ENCODE assay signal across 1 cellular context in genomic region chr3:17747184-17747889, GRCh38.
A peak's percentile ranks its signal among the peaks of the same experiment; 100 is the strongest.
TF ChIP-seq lines count a peak whose summit lies in the region.

No MANE protein-coding gene starts in this region.

TF ChIP-seq in K562, 482 proteins besides CTCF, POLR2A, EP300 and RAD21 (continued from another document and continues in another):
- TF ChIP-seq PBX2 (CRISPR knock-in tag; IDR thresholded peaks at IDR 0.05; ENCODE audit: low read depth) (no peak), PBX2 (tag; conservative IDR thresholded peaks at IDR 0.05; ENCODE audit: low read depth) (peak; percentile 87), ZNF224 (CRISPR knock-in tag; IDR thresholded peaks at IDR 0.05) (no peak), BHLHE40 (IDR thresholded peaks at IDR 0.05; ENCODE audit: low read length) (0 out of 2 replicates have a peak, but pooled peaks have one; percentile 17), ARID1B (IDR thresholded peaks at IDR 0.05) (peak; percentile 29; the same call in 1 of the 2 replicates), TEAD4 (IDR thresholded peaks at IDR 0.05; ENCODE audit: low read length) (0 out of 2 replicates have a peak, but pooled peaks have one; percentile 10), TEAD4 (CRISPR knock-in tag; IDR thresholded peaks at IDR 0.05; ENCODE audit: borderline replicate concordance) (no peak), CEBPB (tag; IDR thresholded peaks at IDR 0.05) (no peak), UBTF (IDR thresholded peaks at IDR 0.05; ENCODE audit: borderline replicate concordance in 1 of 2, low read depth in 2 of 2, low read length in 2 of 2) (no peak), ZBTB26 (CRISPR knock-in tag; IDR thresholded peaks at IDR 0.05) (no peak), ZHX1 (conservative IDR thresholded peaks at IDR 0.05; ENCODE audit: low read length) (no peak), GMEB1 (CRISPR knock-in tag; IDR thresholded peaks at IDR 0.05) (no peak), SREBF1 (IDR thresholded peaks at IDR 0.05; ENCODE audit: borderline replicate concordance, low read depth, low read length) (no peak), CHD4 (IDR thresholded peaks at IDR 0.05; ENCODE audit: insufficient read depth, insufficient replicate concordance, low read depth, low read length, poor library complexity, severe bottlenecking) (no peak), ZBTB17 (CRISPR knock-in tag; IDR thresholded peaks at IDR 0.05) (no peak), ZNF253 (CRISPR knock-in tag; conservative IDR thresholded peaks at IDR 0.05) (no peak), ZNF707 (CRISPR knock-in tag; conservative IDR thresholded peaks at IDR 0.05) (no peak), RBM25 (IDR thresholded peaks at IDR 0.05; ENCODE audit: low read depth, low read length, severe bottlenecking) (no peak), RBM14 (IDR thresholded peaks at IDR 0.05; ENCODE audit: borderline replicate concordance, insufficient read depth, low read depth, low read length) (no peak), MITF (IDR thresholded peaks at IDR 0.05) (no peak), MTA2 (IDR thresholded peaks at IDR 0.05; ENCODE audit: low read depth) (no peak), VEZF1 (CRISPR knock-in tag; IDR thresholded peaks at IDR 0.05) (no peak), SIX5 (IDR thresholded peaks at IDR 0.05; ENCODE audit: borderline replicate concordance in 1 of 2, insufficient read depth in 1 of 2, low read depth in 1 of 2, low read length in 2 of 2) (no peak), SPI1 (IDR thresholded peaks at IDR 0.05; ENCODE audit: borderline replicate concordance, low read depth, low read length) (no peak), LEF1 (IDR thresholded peaks at IDR 0.05) (no peak; the same call in 1 of the 2 replicates), FOXJ3 (CRISPR knock-in tag; IDR thresholded peaks at IDR 0.05) (no peak), CHD7 (IDR thresholded peaks at IDR 0.05; ENCODE audit: low read depth, low read length) (no peak), NR2C1 (IDR thresholded peaks at IDR 0.05) (peak; percentile 71), NR2C1 (tag; IDR thresholded peaks at IDR 0.05) (peak; percentile 71), SREBF2 (CRISPR knock-in tag; IDR thresholded peaks at IDR 0.05) (no peak), FOXP1 (CRISPR knock-in tag; IDR thresholded peaks at IDR 0.05) (no peak)
